24 cellular contexts compared by ENCODE assay signal in the genomic region with DNA sequence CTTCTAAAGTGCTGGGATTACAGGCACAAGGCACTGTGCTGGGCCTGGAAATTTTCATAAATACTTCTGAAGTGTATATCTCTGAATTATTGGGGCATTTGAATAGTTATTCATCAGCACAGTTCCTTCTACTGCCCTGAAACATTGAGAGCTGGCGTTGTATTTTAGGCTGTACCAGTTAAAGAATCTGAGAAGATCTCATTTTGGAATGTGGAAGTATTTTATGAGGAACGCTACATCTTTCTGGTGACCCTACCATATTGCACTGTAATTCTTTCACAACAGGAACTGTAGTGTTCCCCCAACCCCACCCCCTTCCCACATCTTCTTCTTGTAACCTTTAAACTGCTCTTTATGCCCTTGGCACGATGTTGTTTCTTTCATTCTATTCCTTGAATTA.
DNase-seq lines count a peak whose midpoint lies in the region; ATAC-seq, FAIRE-seq and TF ChIP-seq lines count a peak whose summit lies in the region.
"Had no signal": no experiment of that assay in that cellular context is flagged by ENCODE, and none has a peak within 500 bp of the region (broad histone marks: within the 10 kb centered on the region; RNA-seq: fewer than 3 reads in every experiment).

No MANE protein-coding gene starts in this region.

- no peak overlapping the region for H3K4me2 ChIP-seq in HepG2 (ENCODE audit: low read depth, low read length)
- H3K4me2 ChIP-seq in SK-N-SH: peak overlapping the region; percentile 13
- H3K4me2 ChIP-seq in neuronal stem cell (ENCODE audit: insufficient read depth, low read length, poor library complexity, severe bottlenecking): no peak overlapping the region
- H3K4me2 ChIP-seq: A549 had no signal

- H2BK15ac ChIP-seq in neuronal stem cell (ENCODE audit: low read length): no peak overlapping the region

- H2BK5ac ChIP-seq in neuronal stem cell (ENCODE audit: low read length): no peak overlapping the region

- no peaks in the 10 kb centered on the region for H3K79me1 ChIP-seq in neuronal stem cell (ENCODE audit: low read depth, low read length)

- H3K27me3 ChIP-seq in right lobe of liver (no peaks in the 10 kb centered on the region), HepG2 (ENCODE audit: control insufficient read depth in 1 of 2, insufficient read depth in 2 of 2, low read length in 2 of 2) (no peaks in the 10 kb centered on the region), SK-N-SH (ENCODE audit: insufficient read depth) (no peaks in the 10 kb centered on the region), neuronal stem cell (ENCODE audit: control insufficient read depth in 3 of 3, insufficient read depth in 3 of 3, low read depth in 1 of 3, low read length in 3 of 3) (no peaks in the 10 kb centered on the region)
- H3K27me3 ChIP-seq: gastrocnemius medialis, vagina had no signal

- H3K4ac ChIP-seq in neuronal stem cell (ENCODE audit: low read length): no peak overlapping the region

- CTCF ChIA-PET in HepG2 (lab: Yijun Ruan, JAX; ENCODE audit: low intra/inter-chr PET ratio, low total read pairs): no interaction called here
- CTCF ChIA-PET in SK-N-SH (lab: Yijun Ruan, JAX): interaction anchor here (1.0 to 1.2 kb wide), 2 partner anchors 170 to 445 kb away, joined by 3 to 4 read pairs; no protein-coding TSS in a partner anchor

- TF ChIP-seq POLR2A in right lobe of liver (IDR thresholded peaks at IDR 0.05): no peak
- TF ChIP-seq POLR2A in HepG2 (IDR thresholded peaks at IDR 0.05; ENCODE audit: insufficient read depth in 1 of 2, low read depth in 2 of 2, low read length in 2 of 2): no peak

- H3K27ac ChIP-seq in right lobe of liver: no peak overlapping the region
- no peak overlapping the region for H3K27ac ChIP-seq in HepG2 (ENCODE audit: extremely low read length, insufficient read depth, low read length)
- peak overlapping the region; percentile 84 to 97 for H3K27ac ChIP-seq in SK-N-SH (ENCODE audit: low read depth in 2 of 2, low read length in 1 of 2)
- H3K27ac ChIP-seq in neuronal stem cell (replicated peaks; ENCODE audit: low read length): no peak overlapping the region
- H3K27ac ChIP-seq: A549, gastrocnemius medialis, vagina had no signal

- TF ChIP-seq RAD21 in HepG2 (CRISPR knock-in tag; IDR thresholded peaks at IDR 0.05) (no peak), SK-N-SH (IDR thresholded peaks at IDR 0.05; ENCODE audit: low read length) (no peak)

- DNase-seq in right lobe of liver: no peak
- no peak for DNase-seq in HepG2 (ENCODE audit: low spot score)
- no peak for DNase-seq in SK-N-SH
- DNase-seq in left lobe of liver (ENCODE audit: low spot score): no peak
- DNase-seq in neuronal stem cell (ENCODE audit: low spot score): no peak
- DNase-seq in NCI-H446 (lab: John Stamatoyannopoulos, UW): no peak
- no peak for DNase-seq in NCI-H2196 treated with DMSO at 0.1 percent for 48 hours (lab: John Stamatoyannopoulos, UW; ENCODE audit: unreplicated experiment)
- DNase-seq in posterior vena cava (ENCODE audit: low spot score): no peak
- DNase-seq: activated CD4-positive, alpha-beta T cell treated with anti-CD3 and anti-CD28 coated beads for 1 hour; CD4-positive, alpha-beta T cell; gastrocnemius medialis; mesendoderm; NCI-H1092; NCI-H2107; NCI-H526; SHP77 treated with DMSO at 0.1 percent for 48 hours; T1000 had no signal

- TF ChIP-seq EP300 in HepG2 (IDR thresholded peaks at IDR 0.05; ENCODE audit: low read depth in 2 of 2, low read length in 2 of 2): no peak
- TF ChIP-seq EP300 in HepG2 (CRISPR knock-in tag; IDR thresholded peaks at IDR 0.05; ENCODE audit: borderline replicate concordance): no peak
- no peak for TF ChIP-seq EP300 in SK-N-SH (IDR thresholded peaks at IDR 0.05; ENCODE audit: borderline replicate concordance in 1 of 2, low read depth in 1 of 2, low read length in 1 of 2)

- no peak overlapping the region for H3K14ac ChIP-seq in neuronal stem cell (ENCODE audit: low read length)

- H3K4me1 ChIP-seq in right lobe of liver (peaks cover 0 to 9% (median 2%) of the 10 kb centered on the region in 4 donors), HepG2 (ENCODE audit: insufficient read depth, low read length) (peaks cover 18% of the 10 kb centered on the region), SK-N-SH (ENCODE audit: control insufficient read depth in 1 of 2, insufficient read depth in 2 of 2, low read depth in 1 of 2, low read length in 1 of 2) (peaks cover 45 to 58% of the 10 kb centered on the region in 2 experiments), neuronal stem cell (ENCODE audit: control insufficient read depth in 2 of 2, insufficient read depth in 1 of 2, low read depth in 1 of 2, low read length in 2 of 2) (peaks cover 15 to 16% of the 10 kb centered on the region in 2 donors)
- H3K4me1 ChIP-seq: gastrocnemius medialis had no signal

- H4K8ac ChIP-seq in neuronal stem cell (ENCODE audit: low read depth, low read length): no peak overlapping the region

- no peak overlapping the region for H2AFZ ChIP-seq in HepG2 (ENCODE audit: low read length)
- no peak overlapping the region for H2AFZ ChIP-seq in SK-N-SH (ENCODE audit: low read depth)
- no peak overlapping the region for H2AFZ ChIP-seq in neuronal stem cell (ENCODE audit: low read length)

- POLR2A ChIA-PET in HepG2 (lab: Yijun Ruan, JAX): interaction anchor here (0.5 kb wide), 1 partner anchor 24 kb away, joined by 3 read pairs; no protein-coding TSS in a partner anchor
- POLR2A ChIA-PET in SK-N-SH (lab: Yijun Ruan, JAX): no interaction called here

- WGBS in right lobe of liver (ENCODE audit: insufficient coverage, low coverage, low lambda C conversion rate, missing lambda C conversion rate): 70% methylated on average over 3 of the region's 3 CpGs
- 96% methylated on average over 3 of the region's 3 CpGs for WGBS in HepG2 (ENCODE audit: low lambda C conversion rate)
- WGBS in SK-N-SH (ENCODE audit: low lambda C conversion rate): 24% methylated on average over 3 of the region's 3 CpGs
- no CpG with 5 or more reads among the region's 3 CpGs for WGBS in neuronal stem cell (ENCODE audit: extremely low coverage in 2 of 2, insufficient read length in 2 of 2, insufficient replicate concordance in 1 of 2), 2 donors

- no peak overlapping the region for H4K91ac ChIP-seq in neuronal stem cell (ENCODE audit: low read depth, low read length, poor library complexity)

- no peaks in the 10 kb centered on the region for H3K9me2 ChIP-seq in SK-N-SH

- ATAC-seq in right lobe of liver (peak; percentile 25 to 48 (median 40)), HepG2 (no peak), left lobe of liver (peak; percentile 13)
- ATAC-seq: A549; activated T-helper 17 cell treated with anti-CD3 and anti-CD28 coated beads, Interleukin-2, amount 50 U/mL, for 72 hours; gastrocnemius medialis; HCT116; natural killer cell treated with Interleukin-12 subunit alpha and Interleukin-12 subunit beta and Interleukin-15 and Interleukin-18, amount 100 ng/mL, for 72 hours had no signal

- H2AK5ac ChIP-seq in neuronal stem cell (ENCODE audit: low read depth, low read length): no peak overlapping the region

- H3K4me3 ChIP-seq in right lobe of liver (no peak overlapping the region), HepG2 (replicated peaks in 1 of 3; ENCODE audit: insufficient read depth in 1 of 3, low read depth in 2 of 3, low read length in 3 of 3) (no peak overlapping the region), SK-N-SH (ENCODE audit: low read depth in 2 of 2, low read length in 1 of 2) (no peak overlapping the region), neuronal stem cell (ENCODE audit: low read length in 2 of 2) (no peak overlapping the region)
- H3K4me3 ChIP-seq: A549, gastrocnemius medialis, vagina had no signal

- TF ChIP-seq CTCF in right lobe of liver (IDR thresholded peaks at IDR 0.05) (no peak), HepG2 (CRISPR knock-in tag; IDR thresholded peaks at IDR 0.05) (no peak), SK-N-SH (IDR thresholded peaks at IDR 0.05) (no peak)

- H2BK12ac ChIP-seq in neuronal stem cell (ENCODE audit: low read length): no peak overlapping the region

- BruUV-seq in HepG2 (replicated peaks; lab: Mats Ljungman, UMichigan): no TSS peak

- in situ Hi-C loops in HepG2 (cut with HindIII; ENCODE audit: extremely low pct_ligation_motif_present, low pct_unique_long_range_greater_than_20kb): no loop called here

- H3K23ac ChIP-seq in neuronal stem cell (ENCODE audit: low read depth, low read length, poor library complexity): no peak overlapping the region

- intact Hi-C loops in right lobe of liver (cut with DNase I): no loop called here
- intact Hi-C loops in HepG2 (cut with micrococcal nuclease; ENCODE audit: unreplicated experiment): no loop called here
- intact Hi-C loops in posterior vena cava (cut with DNase I): no loop called here

- H4K20me1 ChIP-seq in HepG2 (ENCODE audit: insufficient read depth, low read length) (no peaks in the 10 kb centered on the region; the same call in 1 of the 2 replicates), SK-N-SH (ENCODE audit: insufficient read depth) (no peaks in the 10 kb centered on the region)

- H3K18ac ChIP-seq in neuronal stem cell (ENCODE audit: low read length): no peak overlapping the region

- no peak for FAIRE-seq in HepG2 (lab: Jason Lieb, UNC)
- FAIRE-seq: A549, bronchial epithelial cell, GM12891 had no signal

- H3K9ac ChIP-seq in HepG2 (ENCODE audit: insufficient read depth, low read depth, low read length): no peak overlapping the region
- peak overlapping the region; percentile 40; the same call in 1 of the 2 replicates for H3K9ac ChIP-seq in SK-N-SH
- H3K9ac ChIP-seq in neuronal stem cell (ENCODE audit: low read depth, low read length, poor library complexity): no peak overlapping the region

- H3K9me3 ChIP-seq in right lobe of liver (no peaks in the 10 kb centered on the region), HepG2 (ENCODE audit: low read length) (no peaks in the 10 kb centered on the region), SK-N-SH (no peaks in the 10 kb centered on the region), neuronal stem cell (replicated peaks in 1 of 2; ENCODE audit: control insufficient read depth in 2 of 2, insufficient read depth in 1 of 2, low read depth in 1 of 2, low read length in 2 of 2) (peaks cover 0 to 2% of the 10 kb centered on the region in 2 donors)
- H3K9me3 ChIP-seq: A549, gastrocnemius medialis, vagina had no signal

- H3K36me3 ChIP-seq in right lobe of liver (no peaks in the 10 kb centered on the region), HepG2 (replicated peaks in 1 of 2; ENCODE audit: control insufficient read depth in 1 of 2, insufficient read depth in 2 of 2, low read length in 2 of 2) (0 out of 5 replicates have a peak, but pooled peaks cover 0 to 6% of the 10 kb centered on the region in 2 experiments), SK-N-SH (replicated peaks in 1 of 2; ENCODE audit: control insufficient read depth in 1 of 2, insufficient read depth in 2 of 2, low read length in 1 of 2) (no peaks in the 10 kb centered on the region), neuronal stem cell (replicated peaks in 1 of 2; ENCODE audit: control insufficient read depth in 2 of 2, insufficient read depth in 2 of 2, low read length in 2 of 2) (peaks cover 0 to 3% of the 10 kb centered on the region in 2 donors)
- H3K36me3 ChIP-seq: gastrocnemius medialis, vagina had no signal

- no peaks in the 10 kb centered on the region for H3K79me2 ChIP-seq in HepG2 (ENCODE audit: insufficient read depth, low read length)
- peaks cover 46% of the 10 kb centered on the region for H3K79me2 ChIP-seq in SK-N-SH (ENCODE audit: insufficient read depth)

- peaks cover 41% of the 10 kb centered on the region for H3F3A ChIP-seq in SK-N-SH (replicated peaks; ENCODE audit: insufficient read depth)

- no peak overlapping the region for H2BK120ac ChIP-seq in neuronal stem cell (ENCODE audit: low read depth, low read length)

Comparison
In these comparisons a context has a peak if more than half of its experiments do, and no peak if none do; other contexts are left out.
1. H3K27ac ChIP-seq: peak in SK-N-SH (2 of 2); none in right lobe of liver (0 of 3), HepG2 (single experiment) and neuronal stem cell (single experiment).